ENCODE assay signal across 17 cellular contexts in genomic region chr3:173770011-173770410, GRCh38.
DNase-seq lines count a peak whose midpoint lies in the region; ATAC-seq and TF ChIP-seq lines count a peak whose summit lies in the region.
"Had no signal": no experiment of that assay in that cellular context is flagged by ENCODE, and none has a peak within 500 bp of the region (broad histone marks: within the 10 kb centered on the region; RNA-seq: fewer than 3 reads in every experiment).

No MANE protein-coding gene starts in this region.

- no peaks in the 10 kb centered on the region for H3K27me3 ChIP-seq in hepatocyte
- H3K27me3 ChIP-seq: SJSA1 had no signal

- TF ChIP-seq CTCF in AG10803 (conservative IDR thresholded peaks at IDR 0.05; ENCODE audit: low read length) (no peak), astrocyte of the spinal cord (IDR thresholded peaks at IDR 0.05; ENCODE audit: low read depth, low read length) (no peak), hepatocyte (IDR thresholded peaks at IDR 0.05; ENCODE audit: poor library complexity) (no peak)

- no peak overlapping the region for H2AFZ ChIP-seq in hepatocyte

- H3K79me2 ChIP-seq in hepatocyte = no peaks in the 10 kb centered on the region

- no peak overlapping the region for H3K4me3 ChIP-seq in AG10803 (ENCODE audit: low read length)
- no peak overlapping the region for H3K4me3 ChIP-seq in astrocyte of the spinal cord (ENCODE audit: low read depth, low read length)
- no peak overlapping the region for H3K4me3 ChIP-seq in hepatocyte
- H3K4me3 ChIP-seq: SJSA1 had no signal

- no peaks in the 10 kb centered on the region for H3K9me3 ChIP-seq in hepatocyte (ENCODE audit: low read depth)
- H3K9me3 ChIP-seq: SJSA1 had no signal

- no peaks in the 10 kb centered on the region for H3K36me3 ChIP-seq in hepatocyte (replicated peaks; ENCODE audit: insufficient read depth, low read depth)
- H3K36me3 ChIP-seq: SJSA1 had no signal

- 69% methylated on average over 2 of the region's 2 CpGs for WGBS in hepatocyte (ENCODE audit: low lambda C conversion rate, missing lambda C conversion rate)

- H3K27ac ChIP-seq in hepatocyte = no peak overlapping the region
- H3K27ac ChIP-seq: SJSA1 had no signal

- no peak for ATAC-seq in SK-N-SH treated with all-trans-retinoic acid at 6 μM for 48 hours

- no peaks in the 10 kb centered on the region for H3K9me2 ChIP-seq in hepatocyte (replicated peaks; ENCODE audit: insufficient read depth)

- no peak overlapping the region for H3K4me2 ChIP-seq in hepatocyte

- H3K4me1 ChIP-seq in hepatocyte (ENCODE audit: insufficient read depth) = no peaks in the 10 kb centered on the region
- H3K4me1 ChIP-seq: SJSA1 had no signal

- in situ Hi-C loops in astrocyte of the spinal cord (cut with HindIII; ENCODE audit: low sequenced_read_pairs) = no loop called here

- DNase-seq in AG10803 (ENCODE audit: low read depth) (peak; percentile 49), LHCN-M2 (ENCODE audit: low read depth) (peak; percentile 12), astrocyte of the spinal cord (ENCODE audit: low read depth, low spot score) (peak; percentile 52), hepatocyte (ENCODE audit: low spot score) (peak; percentile 5), DMS153 treated with DMSO at 0.1 percent for 48 hours (lab: John Stamatoyannopoulos, UW; ENCODE audit: unreplicated experiment) (no peak), cerebellum (ENCODE audit: low spot score) (no peak), NCI-H1092 (lab: John Stamatoyannopoulos, UW) (no peak)
- DNase-seq: AML-193; CD4-positive, CD25-positive, alpha-beta regulatory T cell; KG1; MM.1S; NCI-H1930; NCI-H2171; NCI-H446 treated with DMSO at 0.1 percent for 48 hours; RPMI8226 had no signal

- no peaks in the 10 kb centered on the region for H4K20me1 ChIP-seq in hepatocyte (ENCODE audit: insufficient read depth, poor library complexity, severe bottlenecking)

TF ChIP-seq in SK-N-SH treated with all-trans-retinoic acid at 6 μM for 48 hours, 23 proteins besides CTCF, POLR2A, EP300 and RAD21:
- TF ChIP-seq, protein P1, sequence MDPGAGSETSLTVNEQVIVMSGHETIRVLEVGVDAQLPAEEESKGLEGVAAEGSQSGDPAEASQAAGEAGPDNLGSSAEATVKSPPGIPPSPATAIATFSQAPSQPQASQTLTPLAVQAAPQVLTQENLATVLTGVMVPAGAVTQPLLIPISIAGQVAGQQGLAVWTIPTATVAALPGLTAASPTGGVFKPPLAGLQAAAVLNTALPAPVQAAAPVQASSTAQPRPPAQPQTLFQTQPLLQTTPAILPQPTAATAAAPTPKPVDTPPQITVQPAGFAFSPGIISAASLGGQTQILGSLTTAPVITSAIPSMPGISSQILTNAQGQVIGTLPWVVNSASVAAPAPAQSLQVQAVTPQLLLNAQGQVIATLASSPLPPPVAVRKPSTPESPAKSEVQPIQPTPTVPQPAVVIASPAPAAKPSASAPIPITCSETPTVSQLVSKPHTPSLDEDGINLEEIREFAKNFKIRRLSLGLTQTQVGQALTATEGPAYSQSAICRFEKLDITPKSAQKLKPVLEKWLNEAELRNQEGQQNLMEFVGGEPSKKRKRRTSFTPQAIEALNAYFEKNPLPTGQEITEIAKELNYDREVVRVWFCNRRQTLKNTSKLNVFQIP (CRISPR knock-in tag; IDR thresholded peaks at IDR 0.05; ENCODE audit: borderline replicate concordance, low read depth) = no peak
- TF ChIP-seq, protein P2, sequence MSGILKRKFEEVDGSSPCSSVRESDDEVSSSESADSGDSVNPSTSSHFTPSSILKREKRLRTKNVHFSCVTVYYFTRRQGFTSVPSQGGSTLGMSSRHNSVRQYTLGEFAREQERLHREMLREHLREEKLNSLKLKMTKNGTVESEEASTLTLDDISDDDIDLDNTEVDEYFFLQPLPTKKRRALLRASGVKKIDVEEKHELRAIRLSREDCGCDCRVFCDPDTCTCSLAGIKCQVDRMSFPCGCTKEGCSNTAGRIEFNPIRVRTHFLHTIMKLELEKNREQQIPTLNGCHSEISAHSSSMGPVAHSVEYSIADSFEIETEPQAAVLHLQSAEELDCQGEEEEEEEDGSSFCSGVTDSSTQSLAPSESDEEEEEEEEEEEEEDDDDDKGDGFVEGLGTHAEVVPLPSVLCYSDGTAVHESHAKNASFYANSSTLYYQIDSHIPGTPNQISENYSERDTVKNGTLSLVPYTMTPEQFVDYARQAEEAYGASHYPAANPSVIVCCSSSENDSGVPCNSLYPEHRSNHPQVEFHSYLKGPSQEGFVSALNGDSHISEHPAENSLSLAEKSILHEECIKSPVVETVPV (CRISPR knock-in tag; IDR thresholded peaks at IDR 0.05) = no peak
- TF ChIP-seq, protein P3, sequence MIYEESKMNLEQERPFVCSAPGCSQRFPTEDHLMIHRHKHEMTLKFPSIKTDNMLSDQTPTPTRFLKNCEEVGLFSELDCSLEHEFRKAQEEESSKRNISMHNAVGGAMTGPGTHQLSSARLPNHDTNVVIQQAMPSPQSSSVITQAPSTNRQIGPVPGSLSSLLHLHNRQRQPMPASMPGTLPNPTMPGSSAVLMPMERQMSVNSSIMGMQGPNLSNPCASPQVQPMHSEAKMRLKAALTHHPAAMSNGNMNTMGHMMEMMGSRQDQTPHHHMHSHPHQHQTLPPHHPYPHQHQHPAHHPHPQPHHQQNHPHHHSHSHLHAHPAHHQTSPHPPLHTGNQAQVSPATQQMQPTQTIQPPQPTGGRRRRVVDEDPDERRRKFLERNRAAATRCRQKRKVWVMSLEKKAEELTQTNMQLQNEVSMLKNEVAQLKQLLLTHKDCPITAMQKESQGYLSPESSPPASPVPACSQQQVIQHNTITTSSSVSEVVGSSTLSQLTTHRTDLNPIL (CRISPR knock-in tag; IDR thresholded peaks at IDR 0.05; ENCODE audit: low read depth) = no peak
- TF ChIP-seq CSDC2 (CRISPR knock-in tag; IDR thresholded peaks at IDR 0.05) (no peak), ARNTL (CRISPR knock-in tag; IDR thresholded peaks at IDR 0.05; ENCODE audit: borderline replicate concordance, low read depth) (no peak), ZFP3 (CRISPR knock-in tag; IDR thresholded peaks at IDR 0.05) (no peak), ESRRG (CRISPR knock-in tag; IDR thresholded peaks at IDR 0.05) (no peak), GLIS3 (CRISPR knock-in tag; IDR thresholded peaks at IDR 0.05) (no peak), ZFP30 (CRISPR knock-in tag; IDR thresholded peaks at IDR 0.05) (no peak), ZNF70 (CRISPR knock-in tag; IDR thresholded peaks at IDR 0.05) (no peak), TOX (CRISPR knock-in tag; IDR thresholded peaks at IDR 0.05; ENCODE audit: borderline replicate concordance) (no peak), OSR1 (CRISPR knock-in tag; IDR thresholded peaks at IDR 0.05) (no peak)
- TF ChIP-seq, protein P4, sequence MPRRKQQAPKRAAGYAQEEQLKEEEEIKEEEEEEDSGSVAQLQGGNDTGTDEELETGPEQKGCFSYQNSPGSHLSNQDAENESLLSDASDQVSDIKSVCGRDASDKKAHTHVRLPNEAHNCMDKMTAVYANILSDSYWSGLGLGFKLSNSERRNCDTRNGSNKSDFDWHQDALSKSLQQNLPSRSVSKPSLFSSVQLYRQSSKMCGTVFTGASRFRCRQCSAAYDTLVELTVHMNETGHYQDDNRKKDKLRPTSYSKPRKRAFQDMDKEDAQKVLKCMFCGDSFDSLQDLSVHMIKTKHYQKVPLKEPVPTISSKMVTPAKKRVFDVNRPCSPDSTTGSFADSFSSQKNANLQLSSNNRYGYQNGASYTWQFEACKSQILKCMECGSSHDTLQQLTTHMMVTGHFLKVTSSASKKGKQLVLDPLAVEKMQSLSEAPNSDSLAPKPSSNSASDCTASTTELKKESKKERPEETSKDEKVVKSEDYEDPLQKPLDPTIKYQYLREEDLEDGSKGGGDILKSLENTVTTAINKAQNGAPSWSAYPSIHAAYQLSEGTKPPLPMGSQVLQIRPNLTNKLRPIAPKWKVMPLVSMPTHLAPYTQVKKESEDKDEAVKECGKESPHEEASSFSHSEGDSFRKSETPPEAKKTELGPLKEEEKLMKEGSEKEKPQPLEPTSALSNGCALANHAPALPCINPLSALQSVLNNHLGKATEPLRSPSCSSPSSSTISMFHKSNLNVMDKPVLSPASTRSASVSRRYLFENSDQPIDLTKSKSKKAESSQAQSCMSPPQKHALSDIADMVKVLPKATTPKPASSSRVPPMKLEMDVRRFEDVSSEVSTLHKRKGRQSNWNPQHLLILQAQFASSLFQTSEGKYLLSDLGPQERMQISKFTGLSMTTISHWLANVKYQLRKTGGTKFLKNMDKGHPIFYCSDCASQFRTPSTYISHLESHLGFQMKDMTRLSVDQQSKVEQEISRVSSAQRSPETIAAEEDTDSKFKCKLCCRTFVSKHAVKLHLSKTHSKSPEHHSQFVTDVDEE (CRISPR knock-in tag; IDR thresholded peaks at IDR 0.05) = no peak

Comparison
In these comparisons a context has a peak if more than half of its experiments do, and no peak if none do; other contexts are left out.
1. DNase-seq: peak in AG10803 (single experiment), LHCN-M2 (single experiment), astrocyte of the spinal cord (single experiment) and hepatocyte (single experiment); none in DMS153 treated with DMSO at 0.1 percent for 48 hours (single experiment), cerebellum (single experiment) and NCI-H1092 (single experiment).